Comparison of ENCODE assay signal across 27 cellular contexts in genomic region chr17:51362818-51363598, GRCh38.
DNase-seq lines count a peak whose midpoint lies in the region; ATAC-seq and TF ChIP-seq lines count a peak whose summit lies in the region.
"Had no signal": no experiment of that assay in that cellular context is flagged by ENCODE, and none has a peak within 500 bp of the region (broad histone marks: within the 10 kb centered on the region; RNA-seq: fewer than 3 reads in every experiment).

No MANE protein-coding gene starts in this region.

- no peak overlapping the region for H3K27ac ChIP-seq in A673 (ENCODE audit: low read depth, low read length, poor library complexity, severe bottlenecking)
- H3K27ac ChIP-seq: adrenal gland; BLaER1 treated with 17β-estradiol and CSF1 and Interleukin-3, amounts not matched to agents 10 nM and 100 nM; esophagus squamous epithelium; HL-60; psoas muscle had no signal

- no peaks in the 10 kb centered on the region for H3K4me1 ChIP-seq in A673 (ENCODE audit: insufficient read depth, low read length, poor library complexity, severe bottlenecking)
- H3K4me1 ChIP-seq in NT2/D1 (ENCODE audit: insufficient read depth, insufficient read length), result peaks cover 4% of the 10 kb centered on the region
- H3K4me1 ChIP-seq: adrenal gland, psoas muscle had no signal

- intact Hi-C loops in A673 (cut with micrococcal nuclease; ENCODE audit: unreplicated experiment), result no loop called here
- intact Hi-C loops in activated CD4-positive, alpha-beta T cell treated with anti-CD3 and anti-CD28 coated beads for 36 hours (cut with DNase I, micrococcal nuclease), result no loop called here

- POLR2A ChIA-PET in A673 (lab: Charles Lee; ENCODE audit: low non-redundant PET), result no interaction called here
- POLR2A ChIA-PET in activated CD4-positive, alpha-beta T cell treated with anti-CD3 and anti-CD28 coated beads for 36 hours (lab: Charles Lee), result no interaction called here

- no TSS peak for BruUV-seq in A673 (replicated peaks; lab: Mats Ljungman, UMichigan)

- H3K27me3 ChIP-seq in A673 (replicated peaks; ENCODE audit: insufficient read depth, low read depth, low read length, poor library complexity) (no peaks in the 10 kb centered on the region), NT2/D1 (ENCODE audit: insufficient read depth, insufficient read length) (no peaks in the 10 kb centered on the region)
- H3K27me3 ChIP-seq: adrenal gland; BLaER1 treated with 17β-estradiol and CSF1 and Interleukin-3, amounts not matched to agents 10 nM and 100 nM; esophagus squamous epithelium had no signal

- H3K27me3 Mint-ChIP-seq in activated CD4-positive, alpha-beta T cell treated with anti-CD3 and anti-CD28 coated beads for 36 hours, result no peaks in the 10 kb centered on the region

- H3K4me3 ChIP-seq in A673 (ENCODE audit: low read depth, low read length, poor library complexity, severe bottlenecking), result no peak overlapping the region
- H3K4me3 ChIP-seq in NT2/D1 (ENCODE audit: insufficient read length, low read depth), result no peak overlapping the region
- H3K4me3 ChIP-seq in choroid plexus epithelial cell (ENCODE audit: low read depth, low read length), result no peak overlapping the region
- H3K4me3 ChIP-seq: adrenal gland; BLaER1 treated with 17β-estradiol and CSF1 and Interleukin-3, amounts not matched to agents 10 nM and 100 nM; esophagus squamous epithelium; psoas muscle had no signal

- CTCF ChIA-PET in A673 (lab: Charles Lee), result no interaction called here
- CTCF ChIA-PET in activated CD4-positive, alpha-beta T cell treated with anti-CD3 and anti-CD28 coated beads for 36 hours (lab: Charles Lee), result interaction anchor here (0.8 kb wide), 1 partner anchor 15 kb away, joined by 3 read pairs; no protein-coding TSS in a partner anchor

- no peak overlapping the region for H3K4me3 Mint-ChIP-seq in activated CD4-positive, alpha-beta T cell treated with anti-CD3 and anti-CD28 coated beads for 36 hours
- H3K4me3 Mint-ChIP-seq: central memory CD8-positive, alpha-beta T cell; nephron progenitor cell had no signal

- H3K9me3 Mint-ChIP-seq in activated CD4-positive, alpha-beta T cell treated with anti-CD3 and anti-CD28 coated beads for 36 hours (ENCODE audit: low read depth), result no peaks in the 10 kb centered on the region
- H3K9me3 Mint-ChIP-seq: central memory CD8-positive, alpha-beta T cell had no signal

- no peaks in the 10 kb centered on the region for H3K9me3 ChIP-seq in A673 (ENCODE audit: low read depth, low read length, poor library complexity, severe bottlenecking)
- H3K9me3 ChIP-seq in NT2/D1 (ENCODE audit: insufficient read depth, low read length), result peaks cover 9% of the 10 kb centered on the region; the same call in 1 of the 2 replicates
- H3K9me3 ChIP-seq: adrenal gland, esophagus squamous epithelium, psoas muscle had no signal

- no peaks in the 10 kb centered on the region for H3K36me3 ChIP-seq in A673 (ENCODE audit: insufficient read depth, low read length, poor library complexity, severe bottlenecking)
- no peaks in the 10 kb centered on the region for H3K36me3 ChIP-seq in NT2/D1 (ENCODE audit: insufficient read depth, insufficient read length, low read length)
- H3K36me3 ChIP-seq: adrenal gland; BLaER1 treated with 17β-estradiol and CSF1 and Interleukin-3, amounts not matched to agents 10 nM and 100 nM; esophagus squamous epithelium had no signal

- H3K4me1 Mint-ChIP-seq in activated CD4-positive, alpha-beta T cell treated with anti-CD3 and anti-CD28 coated beads for 36 hours, result peaks cover 16% of the 10 kb centered on the region
- H3K4me1 Mint-ChIP-seq: central memory CD8-positive, alpha-beta T cell had no signal

- DNase-seq in A673 (ENCODE audit: low spot score) (peak; percentile 16), NT2/D1 (ENCODE audit: low read depth, low spot score) (peak; percentile 27), choroid plexus epithelial cell (ENCODE audit: low read depth) (peak; percentile 5), mesenteric fat pad (ENCODE audit: low spot score) (peak; percentile 41), T-helper 1 cell (no peak)
- no peak for DNase-seq in activated CD4-positive, alpha-beta T cell treated with anti-CD3 and anti-CD28 coated beads for 36 hours
- DNase-seq: activated CD4-positive, alpha-beta T cell treated with anti-CD3 and anti-CD28 coated beads, Interleukin-2, amount 50 U/mL, for 48 hours; activated gamma-delta T cell treated with Interleukin-2 at 50 U/mL for 16 hours; activated T-cell treated with anti-CD3 and anti-CD28 coated beads for 4 hours; adrenal gland; effector CD4-positive, alpha-beta T cell; esophagus squamous epithelium; glutamatergic neuron; H9; NCI-H1048; NCI-H2029 treated with DMSO at 0.1 percent for 48 hours; NCI-H446 treated with DMSO at 0.1 percent for 48 hours; nephron progenitor cell; psoas muscle; Right ventricle myocardium superior; small intestine; stimulated activated CD4-positive, alpha-beta T cell treated with anti-CD3 and anti-CD28 coated beads, Interleukin-4, amount 100 ng/mL, for 24 hours had no signal

- no peaks in the 10 kb centered on the region for H3K36me3 Mint-ChIP-seq in activated CD4-positive, alpha-beta T cell treated with anti-CD3 and anti-CD28 coated beads for 36 hours (ENCODE audit: low read depth)

- ATAC-seq in HG02798 (IDR thresholded peaks at IDR 0.05; ENCODE audit: poor library complexity, unreplicated experiment) (no peak), HG02981 (IDR thresholded peaks at IDR 0.05; ENCODE audit: unreplicated experiment) (no peak)
- ATAC-seq in activated CD4-positive, alpha-beta T cell treated with anti-CD3 and anti-CD28 coated beads for 36 hours, result no peak
- ATAC-seq: psoas muscle had no signal

- no peak overlapping the region for H3K9ac ChIP-seq in NT2/D1 (ENCODE audit: insufficient read length, low read depth)
- H3K9ac ChIP-seq: BLaER1 treated with 17β-estradiol and CSF1 and Interleukin-3, amounts not matched to agents 10 nM and 100 nM had no signal

- no peak overlapping the region for H3K27ac Mint-ChIP-seq in activated CD4-positive, alpha-beta T cell treated with anti-CD3 and anti-CD28 coated beads for 36 hours
- H3K27ac Mint-ChIP-seq: nephron progenitor cell had no signal

- TF ChIP-seq CTCF in A673 (conservative IDR thresholded peaks at IDR 0.05; ENCODE audit: low read depth, low read length) (no peak), choroid plexus epithelial cell (conservative IDR thresholded peaks at IDR 0.05; ENCODE audit: low read depth, low read length) (no peak)

Comparison
In these comparisons a context has a peak if more than half of its experiments do, and no peak if none do; other contexts are left out.
1. DNase-seq: peak in A673 (single experiment), NT2/D1 (single experiment), choroid plexus epithelial cell (single experiment) and mesenteric fat pad (single experiment); none in T-helper 1 cell (0 of 5) and activated CD4-positive, alpha-beta T cell treated with anti-CD3 and anti-CD28 coated beads for 36 hours (single experiment).